In the genomic region with DNA sequence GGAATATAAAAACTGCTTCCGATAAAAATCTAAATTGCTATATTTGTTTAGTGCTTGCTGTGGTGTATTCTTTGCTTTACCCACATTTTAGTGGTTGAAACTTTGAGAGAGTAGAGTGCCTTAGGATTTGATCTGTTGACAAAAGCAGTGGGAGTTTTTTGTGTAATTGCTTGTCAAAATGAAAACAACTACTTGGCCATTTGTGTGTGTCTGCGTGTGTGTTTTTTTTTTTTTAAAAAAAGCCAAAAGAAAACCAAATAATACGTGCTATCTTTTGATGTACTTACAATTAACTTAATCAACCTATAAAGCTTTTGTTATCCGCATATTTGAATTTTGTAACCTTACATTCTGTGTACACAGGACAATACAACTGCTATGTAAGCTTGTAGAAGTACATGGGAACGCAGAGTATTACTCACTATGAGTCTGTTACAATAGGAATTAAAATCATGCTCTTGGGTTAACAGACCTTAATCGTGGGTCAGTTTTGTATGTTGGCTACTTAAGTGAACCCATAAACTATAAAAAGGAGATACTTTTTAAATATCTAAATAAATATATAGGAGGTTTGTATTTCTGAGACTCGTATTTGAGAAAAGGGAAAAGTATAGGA, we compare ENCODE assay signal across 8 cellular contexts.
A peak's percentile ranks its signal among the peaks of the same experiment; 100 is the strongest.
DNase-seq lines count a peak whose midpoint lies in the region; ATAC-seq and TF ChIP-seq lines count a peak whose summit lies in the region.
"Had no signal": no experiment of that assay in that cellular context is flagged by ENCODE, and none has a peak within 500 bp of the region (broad histone marks: within the 10 kb centered on the region; RNA-seq: fewer than 3 reads in every experiment).

No MANE protein-coding gene starts in this region.

- H3K4me3 ChIP-seq in thoracic aorta: peak overlapping the region; percentile 39

- no peaks in the 10 kb centered on the region for H3K9me3 ChIP-seq in thoracic aorta

- H3K9me3 Mint-ChIP-seq in chondrocyte (ENCODE audit: low read depth): no peaks in the 10 kb centered on the region
- H3K9me3 Mint-ChIP-seq: neural crest cell had no signal

- H3K27ac ChIP-seq in thoracic aorta: peak overlapping the region in 1 of 2 donors; percentile 1

- TF ChIP-seq CTCF in chondrocyte (IDR thresholded peaks at IDR 0.05) (no peak), thoracic aorta (IDR thresholded peaks at IDR 0.05) (no peak)

- H3K4me1 ChIP-seq in thoracic aorta (ENCODE audit: control insufficient read depth in 1 of 2, low read depth in 2 of 2): peaks cover 23 to 54% of the 10 kb centered on the region in 2 donors

- peak overlapping the region; percentile 69 for H3K4me3 Mint-ChIP-seq in chondrocyte (ENCODE audit: unreplicated experiment)
- H3K4me3 Mint-ChIP-seq: neural crest cell had no signal

- H3K27me3 ChIP-seq in thoracic aorta (replicated peaks; ENCODE audit: insufficient read depth): no peaks in the 10 kb centered on the region

- H3K36me3 Mint-ChIP-seq in chondrocyte (ENCODE audit: low read depth): no peaks in the 10 kb centered on the region

- ATAC-seq in thoracic aorta (ENCODE audit: insufficient number of reproducible peaks, low FRiP score, low read depth): no peak

- peak overlapping the region; percentile 98 for H3K27ac Mint-ChIP-seq in chondrocyte (ENCODE audit: unreplicated experiment)

- H3K36me3 ChIP-seq in thoracic aorta: no peaks in the 10 kb centered on the region

- no peaks in the 10 kb centered on the region for H3K27me3 Mint-ChIP-seq in chondrocyte (ENCODE audit: low read depth)

- DNase-seq in LHCN-M2 (ENCODE audit: low read depth) (peak; percentile 69), chondrocyte (ENCODE audit: low spot score) (no peak), kidney tubule cell (ENCODE audit: low spot score) (peak; percentile 57), thoracic aorta (ENCODE audit: low spot score) (no peak), NCI-H526 treated with DMSO at 0.1 percent for 48 hours (lab: John Stamatoyannopoulos, UW) (no peak), NCI-H2227 treated with DMSO at 0.1 percent for 48 hours (lab: John Stamatoyannopoulos, UW) (no peak), COLO668 (lab: John Stamatoyannopoulos, UW; ENCODE audit: unreplicated experiment) (no peak)

- peaks cover 75% of the 10 kb centered on the region for H3K4me1 Mint-ChIP-seq in chondrocyte (ENCODE audit: low read depth)

Comparison
In these comparisons a context has a peak if more than half of its experiments do, and no peak if none do; other contexts are left out.
1. DNase-seq: peak in LHCN-M2 (single experiment) and kidney tubule cell (single experiment); none in chondrocyte (single experiment), thoracic aorta (single experiment), NCI-H526 treated with DMSO at 0.1 percent for 48 hours (single experiment), NCI-H2227 treated with DMSO at 0.1 percent for 48 hours (single experiment) and COLO668 (single experiment).